ENCODE assay signal across 24 cellular contexts in genomic region chr5:162325143-162325727, GRCh38.
"Had no signal": no experiment of that assay in that cellular context is flagged by ENCODE, and none has a peak within 500 bp of the region (broad histone marks: within the 10 kb centered on the region; RNA-seq: fewer than 3 reads in every experiment).

No MANE protein-coding gene starts in this region.

- H3K4me3 ChIP-seq: gastroesophageal sphincter, lung, psoas muscle, right lobe of liver, skin epidermis, uterus had no signal

- H3K36me3 ChIP-seq: gastroesophageal sphincter, neutrophil, right lobe of liver, uterus had no signal

- H3K9me3 ChIP-seq: neutrophil, psoas muscle, right lobe of liver, uterus had no signal

- DNase-seq: activated B cell treated with CpG ODN at 0.5 μM for 24 hours; activated CD4-positive, alpha-beta T cell treated with anti-CD3 and anti-CD28 coated beads, Interleukin-2, amount 50 U/mL, for 1 hour; activated CD8-positive, alpha-beta T cell treated with anti-CD3 and anti-CD28 coated beads for 36 hours; activated gamma-delta T cell treated with Interleukin-2 at 50 U/mL for 16 hours; activated naive CD4-positive, alpha-beta T cell treated with anti-CD3 and anti-CD28 coated beads, Interleukin-2, amount 50 U/mL, for 16 hours; activated T-cell treated with anti-CD3 and anti-CD28 coated beads, Interleukin-2, amount 50 U/mL, for 4 hours; amniotic stem cell; cortex of kidney; hippocampal formation; naive B cell; nephron progenitor cell; psoas muscle; right lobe of liver; stimulated activated CD4-positive, alpha-beta T cell treated with anti-CD3 and anti-CD28 coated beads, Interleukin-4, amount 100 ng/mL, for 24 hours; stimulated activated naive CD8-positive, alpha-beta T cell treated with anti-CD3 and anti-CD28 coated beads, Interleukin-15, amount 100 ng/mL, for 72 hours; substantia nigra; T-helper 1 cell; uterus had no signal

- ATAC-seq: activated CD8-positive, alpha-beta T cell treated with anti-CD3 and anti-CD28 coated beads for 36 hours; activated T-cell treated with anti-CD3 and anti-CD28 coated beads, Interleukin-2, amount 50 U/mL, for 4 hours; activated T-helper 17 cell treated with anti-CD3 and anti-CD28 coated beads, Interleukin-2, amount 50 U/mL, for 72 hours; gastroesophageal sphincter; psoas muscle; right lobe of liver; stimulated activated effector memory CD8-positive, alpha-beta T cell treated with anti-CD3 and anti-CD28 coated beads, Interleukin-12 subunit alpha, Interleukin-12 subunit beta, amount 100 ng/mL, for 72 hours; stimulated activated naive CD8-positive, alpha-beta T cell treated with anti-CD3 and anti-CD28 coated beads, Interleukin-15, amount 100 ng/mL, for 72 hours had no signal

- H3K27ac ChIP-seq: gastroesophageal sphincter, neutrophil, psoas muscle, right lobe of liver, skin epidermis, uterus had no signal

- H3K27me3 ChIP-seq: gastroesophageal sphincter, neutrophil, right lobe of liver, uterus had no signal

- H3K4me1 ChIP-seq: gastroesophageal sphincter, psoas muscle, right lobe of liver, uterus had no signal
